ENCODE assay signal across 20 cellular contexts in the genomic region with DNA sequence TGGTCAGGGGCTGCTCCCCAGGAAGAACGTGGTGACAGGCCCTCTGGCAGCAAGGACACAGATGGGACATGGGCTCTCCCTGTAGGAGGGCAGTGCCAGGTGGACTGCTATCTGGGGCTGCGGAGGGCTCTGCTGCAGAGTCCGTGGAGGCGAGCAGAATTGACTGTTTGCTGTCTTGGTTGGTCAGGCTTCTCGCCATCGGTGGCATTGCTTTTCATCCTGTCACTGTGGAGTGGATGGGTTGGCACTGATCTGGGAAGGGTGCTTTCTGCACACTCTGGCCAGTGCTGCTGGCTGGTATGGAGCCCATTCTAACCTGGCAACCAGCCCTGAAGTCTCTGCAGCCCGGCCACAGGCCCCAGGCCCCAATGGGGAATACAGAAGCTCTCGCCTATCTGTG.
DNase-seq lines count a peak whose midpoint lies in the region; ATAC-seq, FAIRE-seq and TF ChIP-seq lines count a peak whose summit lies in the region.
"Had no signal": no experiment of that assay in that cellular context is flagged by ENCODE, and none has a peak within 500 bp of the region (broad histone marks: within the 10 kb centered on the region; RNA-seq: fewer than 3 reads in every experiment).

No MANE protein-coding gene starts in this region.

- FAIRE-seq in H1 (lab: Jason Lieb, UNC): no peak
- FAIRE-seq: D721Med, H54, HepG2 had no signal

- ATAC-seq in left cardiac atrium: peak; percentile 35 to 62
- no peak for ATAC-seq in mucosa of descending colon
- no peak for ATAC-seq in HG02852 (IDR thresholded peaks at IDR 0.05; ENCODE audit: unreplicated experiment)
- ATAC-seq: HepG2 had no signal

- H4K20me1 ChIP-seq in H1 (replicated peaks in 1 of 2; ENCODE audit: control insufficient read depth in 1 of 2, insufficient read depth in 2 of 2, low read length in 2 of 2) (no peaks in the 10 kb centered on the region), osteoblast (ENCODE audit: insufficient read depth, low read length) (no peaks in the 10 kb centered on the region)

- TF ChIP-seq CTCF in H1 (IDR thresholded peaks at IDR 0.05; ENCODE audit: control extremely low read depth in 1 of 3, insufficient read depth in 1 of 3, low read depth in 1 of 3, low read length in 3 of 3) (no peak), osteoblast (IDR thresholded peaks at IDR 0.05; ENCODE audit: extremely low read depth, low read depth, low read length) (no peak), mucosa of descending colon (IDR thresholded peaks at IDR 0.05) (no peak)

- H4K5ac ChIP-seq in H1 (ENCODE audit: insufficient read length, low read depth, low read length): no peak overlapping the region

- no peak for TF ChIP-seq RAD21 in H1 (IDR thresholded peaks at IDR 0.05 in 1 of 2, conservative IDR thresholded peaks at IDR 0.05 in 1 of 2; ENCODE audit: low read depth in 2 of 2, low read length in 2 of 2)

- no peak overlapping the region for H2BK20ac ChIP-seq in H1 (ENCODE audit: low read length)

- no peaks in the 10 kb centered on the region for H3K23me2 ChIP-seq in H1 (ENCODE audit: low read depth, low read length)

- H3K36me3 ChIP-seq in H1 (ENCODE audit: control insufficient read depth in 2 of 4, insufficient read depth in 4 of 4, low read length in 3 of 4): no peaks in the 10 kb centered on the region
- no peaks in the 10 kb centered on the region for H3K36me3 ChIP-seq in osteoblast (ENCODE audit: insufficient read depth, low read length)
- H3K36me3 ChIP-seq in mucosa of descending colon (ENCODE audit: low read depth): no peaks in the 10 kb centered on the region
- H3K36me3 ChIP-seq in mesenchymal stem cell (ENCODE audit: control insufficient read depth in 1 of 2, insufficient read depth in 2 of 2, low read depth in 1 of 2, low read length in 2 of 2): no peaks in the 10 kb centered on the region
- H3K36me3 ChIP-seq: SJSA1 had no signal

- CTCF ChIA-PET in H1 (lab: Charles Lee; ENCODE audit: partially characterized antibody): interaction anchor here (0.5 to 3.3 kb wide), 3 partner anchors 16 to 128 kb away, joined by 3 to 31 read pairs (median 4); no protein-coding TSS in a partner anchor

- H3K79me1 ChIP-seq in H1 (ENCODE audit: low read depth, low read length): no peaks in the 10 kb centered on the region
- no peaks in the 10 kb centered on the region for H3K79me1 ChIP-seq in mesenchymal stem cell (replicated peaks; ENCODE audit: low read length, poor library complexity, severe bottlenecking)

- no peak overlapping the region for H3K56ac ChIP-seq in H1 (replicated peaks; ENCODE audit: insufficient read length, low read depth, low read length)

- no peaks in the 10 kb centered on the region for H3K79me2 ChIP-seq in H1 (ENCODE audit: control insufficient read depth in 1 of 2, insufficient read depth in 2 of 2, low read length in 2 of 2)
- H3K79me2 ChIP-seq in osteoblast (ENCODE audit: insufficient read depth, low read length): no peaks in the 10 kb centered on the region

- H2AFZ ChIP-seq in H1 (ENCODE audit: low read length): no peak overlapping the region
- H2AFZ ChIP-seq in osteoblast (ENCODE audit: low read length): no peak overlapping the region
- H2AFZ ChIP-seq in mesenchymal stem cell (ENCODE audit: low read depth, low read length): no peak overlapping the region
- H2AFZ ChIP-seq: PC-9 had no signal

- H2BK120ac ChIP-seq in H1 (replicated peaks; ENCODE audit: low read depth, low read length): no peak overlapping the region
- H2BK120ac ChIP-seq in mesenchymal stem cell (ENCODE audit: low read depth, low read length): no peak overlapping the region

- H4K8ac ChIP-seq in H1 (ENCODE audit: extremely low read depth, insufficient read depth, low read length) (peak overlapping the region; percentile 14; the same call in 1 of the 2 replicates), mesenchymal stem cell (ENCODE audit: low read length) (no peak overlapping the region)

- intact Hi-C loops in left cardiac atrium (cut with DNase I) (loop anchor here (10.0 kb wide), 2 partner anchors 186 to 256 kb away; a partner anchor contains a TSS), mucosa of descending colon (cut with DNase I, micrococcal nuclease) (no loop called here)

- H3K23ac ChIP-seq in H1 (ENCODE audit: insufficient read length) (no peak overlapping the region), mesenchymal stem cell (ENCODE audit: low read length in 2 of 2) (no peak overlapping the region)

- H3K18ac ChIP-seq in H1 (ENCODE audit: extremely low read depth, low read length) (no peak overlapping the region; the same call in 1 of the 2 replicates), mesenchymal stem cell (ENCODE audit: low read depth in 1 of 2, low read length in 2 of 2) (no peak overlapping the region)

- WGBS in H1 (ENCODE audit: extremely low coverage in 1 of 2, insufficient coverage in 1 of 2, insufficient read length in 1 of 2, insufficient replicate concordance in 2 of 2, low coverage in 1 of 2, low lambda C conversion rate in 2 of 2, missing lambda C conversion rate in 1 of 2), 2 experiments: 92% methylated on average over 8 of the region's 8 CpGs; no CpG with 5 or more reads in 1 of the 2 experiments
- 92% methylated on average over 7 of the region's 8 CpGs for whole genome bisulfite sequencing in mesenchymal stem cell

- H2BK15ac ChIP-seq in H1 (ENCODE audit: low read length): 0 out of 2 replicates have a peak overlapping the region, but pooled peaks have one; percentile 95
- no peak overlapping the region for H2BK15ac ChIP-seq in mesenchymal stem cell (ENCODE audit: low read depth, poor library complexity, severe bottlenecking)

- H3K27ac ChIP-seq in H1 (ENCODE audit: low read depth, low read length) (no peak overlapping the region), osteoblast (ENCODE audit: low read depth, low read length) (no peak overlapping the region), mesenchymal stem cell (ENCODE audit: low read length, poor library complexity, severe bottlenecking) (no peak overlapping the region)
- H3K27ac ChIP-seq: PC-9, SJSA1 had no signal

- H3K9me3 ChIP-seq in H1 (ENCODE audit: insufficient read depth in 2 of 2, low read depth in 1 of 2, low read length in 1 of 2) (no peaks in the 10 kb centered on the region), osteoblast (ENCODE audit: low read depth, low read length) (no peaks in the 10 kb centered on the region), mucosa of descending colon (no peaks in the 10 kb centered on the region), mesenchymal stem cell (ENCODE audit: control insufficient read depth, low read length) (peaks cover 8% of the 10 kb centered on the region)
- H3K9me3 ChIP-seq: SJSA1 had no signal

- H2AK5ac ChIP-seq in H1 (ENCODE audit: low read depth, low read length) (no peak overlapping the region), mesenchymal stem cell (ENCODE audit: low read length, severe bottlenecking) (no peak overlapping the region)

- H2BK5ac ChIP-seq in H1 (ENCODE audit: low read depth, low read length) (no peak overlapping the region), mesenchymal stem cell (ENCODE audit: low read depth, low read length, poor library complexity, severe bottlenecking) (no peak overlapping the region)

- no peak overlapping the region for H3K14ac ChIP-seq in H1 (ENCODE audit: insufficient read length)
- H3K14ac ChIP-seq in mesenchymal stem cell (ENCODE audit: low read length in 2 of 2): no peak overlapping the region

- no peak for TF ChIP-seq POLR2A in H1 (IDR thresholded peaks at IDR 0.05; ENCODE audit: control extremely low read depth in 1 of 2, low read depth in 2 of 2, low read length in 2 of 2)

- H4K91ac ChIP-seq in H1 (replicated peaks; ENCODE audit: insufficient read length, low read length) (no peak overlapping the region), mesenchymal stem cell (ENCODE audit: low read length) (no peak overlapping the region)

- H3K4me1 ChIP-seq in H1 (replicated peaks in 1 of 4; ENCODE audit: control insufficient read depth in 3 of 4, insufficient read depth in 4 of 4, low read length in 3 of 4): peaks cover 4 to 21% (median 10%) of the 10 kb centered on the region in 4 experiments
- H3K4me1 ChIP-seq in osteoblast (ENCODE audit: insufficient read depth, low read length): peaks cover 24% of the 10 kb centered on the region
- H3K4me1 ChIP-seq in mucosa of descending colon (ENCODE audit: low read depth): no peaks in the 10 kb centered on the region
- peaks cover 14% of the 10 kb centered on the region for H3K4me1 ChIP-seq in mesenchymal stem cell (ENCODE audit: control insufficient read depth, insufficient read depth, low read depth, low read length)

- H3K4me3 ChIP-seq in H1 (ENCODE audit: extremely low read depth in 1 of 4, insufficient read depth in 2 of 4, low read depth in 3 of 4, low read length in 4 of 4) (no peak overlapping the region), osteoblast (ENCODE audit: insufficient read depth, low read length) (no peak overlapping the region), mucosa of descending colon (no peak overlapping the region), mesenchymal stem cell (ENCODE audit: insufficient read depth in 1 of 2, low read depth in 1 of 2, low read length in 2 of 2) (no peak overlapping the region)
- H3K4me3 ChIP-seq: PC-9, SJSA1 had no signal

- H3K27me3 ChIP-seq in H1 (replicated peaks in 1 of 4; ENCODE audit: control insufficient read depth in 3 of 4, extremely low read depth in 1 of 4, insufficient read depth in 3 of 4, low read length in 3 of 4): no peaks in the 10 kb centered on the region
- H3K27me3 ChIP-seq in osteoblast (ENCODE audit: insufficient read depth, low read length): no peaks in the 10 kb centered on the region
- no peaks in the 10 kb centered on the region for H3K27me3 ChIP-seq in mesenchymal stem cell (ENCODE audit: control insufficient read depth in 1 of 2, insufficient read depth in 1 of 2, low read length in 2 of 2)
- H3K27me3 ChIP-seq: SJSA1 had no signal

- POLR2A ChIA-PET in H1 (lab: Charles Lee; ENCODE audit: partially characterized antibody): interaction anchor here (0.9 kb wide), 1 partner anchor 21 kb away, joined by 3 read pairs; no protein-coding TSS in a partner anchor

- H3K9ac ChIP-seq in H1 (replicated peaks in 1 of 4; ENCODE audit: extremely low read depth in 1 of 4, low read depth in 3 of 4, low read length in 3 of 4) (no peak overlapping the region), mesenchymal stem cell (ENCODE audit: low read length) (no peak overlapping the region)

- no peak for DNase-seq in H1 (ENCODE audit: low read depth in 1 of 2, low spot score in 2 of 2)
- no peak for DNase-seq in left cardiac atrium
- DNase-seq in osteoblast (ENCODE audit: insufficient read length, low spot score, missing footprints): peak; percentile 49
- DNase-seq in stimulated activated CD4-positive, alpha-beta T cell treated with anti-CD3 and anti-CD28 coated beads, Interleukin-15, amount 100 ng/mL, for 24 hours: no peak
- no peak for DNase-seq in mucosa of descending colon
- no peak for DNase-seq in mesenchymal stem cell
- DNase-seq: ACHN; CD8-positive, alpha-beta memory T cell; DMS79 treated with DMSO at 0.1 percent for 48 hours; KG1; NCI-H1105 treated with DMSO at 0.1 percent for 48 hours; NCI-H1694; NCI-H2227 treated with DMSO at 0.1 percent for 48 hours; NCI-H510A treated with DMSO at 0.1 percent for 48 hours; PC-9 had no signal

- H2BK12ac ChIP-seq in H1 (ENCODE audit: low read depth, low read length) (peak overlapping the region; percentile 50; the same call in 1 of the 2 replicates), mesenchymal stem cell (ENCODE audit: low read length in 2 of 2) (no peak overlapping the region)

- no peak overlapping the region for H3K4ac ChIP-seq in H1 (replicated peaks; ENCODE audit: insufficient read length, low read depth, low read length)
- no peak overlapping the region for H3K4ac ChIP-seq in mesenchymal stem cell (ENCODE audit: low read depth in 1 of 2, low read length in 2 of 2)

- H3K4me2 ChIP-seq in H1 (ENCODE audit: insufficient read depth in 1 of 2, low read depth in 2 of 2, low read length in 2 of 2) (no peak overlapping the region), osteoblast (ENCODE audit: insufficient read depth, low read length) (no peak overlapping the region), mesenchymal stem cell (ENCODE audit: low read length, poor library complexity, severe bottlenecking) (no peak overlapping the region)
- H3K4me2 ChIP-seq: PC-9 had no signal

- no peak for TF ChIP-seq EP300 in H1 (IDR thresholded peaks at IDR 0.05; ENCODE audit: borderline replicate concordance in 1 of 2, low read depth in 2 of 2, low read length in 2 of 2)

Comparison
In these comparisons a context has a peak if more than half of its experiments do, and no peak if none do; other contexts are left out.
1. ATAC-seq: peak in left cardiac atrium (2 of 2); none in mucosa of descending colon (single experiment) and HG02852 (single experiment).
2. intact Hi-C loops: an anchor here in left cardiac atrium (10.0 kb wide); none called in mucosa of descending colon.